In the genomic region with DNA sequence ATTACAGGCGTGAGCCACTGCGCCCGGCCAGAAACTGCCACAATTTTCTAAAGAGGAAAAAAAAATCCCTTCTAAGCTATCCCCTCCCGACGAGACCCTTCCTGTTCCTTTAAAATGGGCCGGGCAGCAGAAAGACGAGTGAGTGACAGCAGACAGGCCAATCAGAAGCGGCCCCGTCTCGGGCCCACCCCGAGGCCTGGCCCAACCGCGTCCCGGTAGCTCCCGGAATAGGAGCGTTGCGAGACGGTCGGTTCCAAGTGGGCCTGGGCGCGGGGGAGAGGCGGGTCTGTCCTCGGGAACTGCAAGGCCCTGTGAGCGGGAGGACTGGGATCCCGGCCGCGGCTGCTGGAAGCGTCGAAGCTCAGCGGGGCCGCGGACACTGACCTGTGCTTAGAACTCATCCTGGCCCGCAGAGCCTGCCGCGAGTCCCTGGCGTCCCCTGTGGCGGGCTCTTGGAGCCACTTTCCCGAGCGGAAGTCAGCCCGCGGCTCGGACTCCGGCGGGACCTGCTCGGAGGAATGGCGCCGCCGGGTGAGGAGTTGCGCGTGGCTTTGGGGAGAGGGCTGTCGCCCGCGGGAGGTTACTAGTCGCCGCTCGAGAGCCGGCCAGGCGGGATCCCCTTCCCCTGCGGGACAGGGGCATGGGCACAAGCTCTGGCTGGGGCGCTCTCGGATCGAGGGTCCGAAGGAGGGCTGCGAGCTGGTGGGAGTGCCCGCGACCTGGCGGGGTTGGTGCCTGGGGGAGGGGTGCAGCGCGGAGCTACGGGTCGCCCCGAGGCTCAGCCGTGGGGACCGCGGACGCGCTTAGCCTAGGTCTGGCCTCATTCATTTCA, we compare ENCODE assay signal across 7 cellular contexts. TPM values are rescaled to one million over a fixed set of nuclear protein-coding genes. Genes with fewer than 3 reads are reported as not detected.
DNase-seq lines count a peak whose midpoint lies in the region; ATAC-seq and TF ChIP-seq lines count a peak whose summit lies in the region.

A gene (minus strand): TSS at position 710 of the 832 bp plus-strand sequence.
A gene (plus strand): TSS at position 492 of the 832 bp plus-strand sequence. CDS start 27 bp downstream, at position 519.

- no peaks in the 10 kb centered on the region for H3K9me2 ChIP-seq in hepatocyte (replicated peaks; ENCODE audit: insufficient read depth)

- WGBS in hepatocyte (ENCODE audit: low lambda C conversion rate, missing lambda C conversion rate), result under 1% methylated on average over 74 of the region's 77 CpGs

- H3K4me3 ChIP-seq in hepatocyte, result peak within 1 kb of the TSS; percentile 67

- no peaks in the 10 kb centered on the region for H3K27me3 ChIP-seq in hepatocyte

- peaks cover 4% of the 10 kb centered on the region for H3K4me1 ChIP-seq in hepatocyte (ENCODE audit: insufficient read depth)

- peaks cover 49% of the 10 kb centered on the region for H3K79me2 ChIP-seq in hepatocyte

- no peaks in the 10 kb centered on the region for H3K9me3 ChIP-seq in hepatocyte (ENCODE audit: low read depth)

- peaks cover 31% of the 10 kb centered on the region for H4K20me1 ChIP-seq in hepatocyte (ENCODE audit: insufficient read depth, poor library complexity, severe bottlenecking)

- H2AFZ ChIP-seq in hepatocyte, result peak within 1 kb of the TSS; percentile 64

- DNase-seq in NCI-H2029 treated with DMSO at 0.1 percent for 48 hours (lab: John Stamatoyannopoulos, UW) (peak; percentile 94), T1000 (lab: John Stamatoyannopoulos, UW) (peak; percentile 95), astrocyte of the hippocampus (ENCODE audit: low read depth, low spot score) (peak; percentile 99), hepatocyte (ENCODE audit: low spot score) (peak; percentile 98), renal cortical epithelial cell (ENCODE audit: low read depth) (peak; percentile 91)

- ATAC-seq in GM18511 (IDR thresholded peaks at IDR 0.05; ENCODE audit: unreplicated experiment) (peak; percentile 94), HG03025 (IDR thresholded peaks at IDR 0.05; ENCODE audit: low FRiP score, unreplicated experiment) (peak; percentile 91)

- peak within 1 kb of the TSS; percentile 94 for H3K4me2 ChIP-seq in hepatocyte

- H3K36me3 ChIP-seq in hepatocyte (replicated peaks; ENCODE audit: insufficient read depth, low read depth), result no peaks in the 10 kb centered on the region

- peak within 1 kb of the TSS; percentile 99 for H3K27ac ChIP-seq in hepatocyte

- no peak for TF ChIP-seq CTCF in hepatocyte (IDR thresholded peaks at IDR 0.05; ENCODE audit: poor library complexity)

RNA-seq across cellular contexts. Expression of the first gene that starts in this region (rescaled TPM):
- total RNA-seq in hepatocyte (1.9 and 3.9 TPM in 2 replicates), renal cortical epithelial cell (1.1 and 1.2 TPM in 2 replicates)
- 3.7 and 4.8 TPM in 2 replicates for polyA plus RNA-seq in hepatocyte

RNA-seq across cellular contexts. Expression of the second gene that starts in this region (rescaled TPM):
- total RNA-seq in hepatocyte, result 325 and 356 TPM in 2 replicates
- 350 and 368 TPM in 2 replicates for polyA plus RNA-seq in hepatocyte
- 180 and 272 TPM in 2 replicates for total RNA-seq in renal cortical epithelial cell

Comparison
In these comparisons a context has a peak if more than half of its experiments do, and no peak if none do; other contexts are left out.
1. Peak in every context shown above with its lines: DNase-seq, ATAC-seq, H3K4me3 ChIP-seq and H3K27ac ChIP-seq.